In genomic region chr9:72464819-72465218, GRCh38 we compare ENCODE assay signal across 9 cellular contexts. TPM values are rescaled to one million over a fixed set of nuclear protein-coding genes. Genes with fewer than 3 reads are reported as not detected.
DNase-seq lines count a peak whose midpoint lies in the region; ATAC-seq and TF ChIP-seq lines count a peak whose summit lies in the region.
"Had no signal": no experiment of that assay in that cellular context is flagged by ENCODE, and none has a peak within 500 bp of the region (broad histone marks: within the 10 kb centered on the region; RNA-seq: fewer than 3 reads in every experiment).

No MANE protein-coding gene starts in this region.

- H3K27ac Mint-ChIP-seq in activated T-helper 17 cell treated with anti-CD3 and anti-CD28 coated beads, Interleukin-2, amount 50 U/mL, for 72 hours: no peak overlapping the region

- H3K27me3 Mint-ChIP-seq in activated T-helper 17 cell treated with anti-CD3 and anti-CD28 coated beads, Interleukin-2, amount 50 U/mL, for 72 hours: no peaks in the 10 kb centered on the region

- no peak overlapping the region for H3K4me3 Mint-ChIP-seq in activated T-helper 17 cell treated with anti-CD3 and anti-CD28 coated beads, Interleukin-2, amount 50 U/mL, for 72 hours

- peak overlapping the region; percentile 1 to 2 for H3K27ac ChIP-seq in left lung

- no peaks in the 10 kb centered on the region for H3K4me1 Mint-ChIP-seq in activated T-helper 17 cell treated with anti-CD3 and anti-CD28 coated beads, Interleukin-2, amount 50 U/mL, for 72 hours

- no peak for TF ChIP-seq CTCF in left lung (IDR thresholded peaks at IDR 0.05)

- DNase-seq in GDM1 (lab: John Stamatoyannopoulos, UW) (peak; percentile 56), NCI-H524 (lab: John Stamatoyannopoulos, UW) (peak; percentile 75 to 82), left lung (no peak), GM03348 (ENCODE audit: low spot score) (no peak), LoVo (ENCODE audit: low spot score) (no peak), NCI-H345 (lab: John Stamatoyannopoulos, UW) (no peak)

- H3K36me3 ChIP-seq in left lung: no peaks in the 10 kb centered on the region

- no peak overlapping the region for H3K4me3 ChIP-seq in left lung

- H3K4me1 ChIP-seq in left lung: peaks cover 2 to 6% of the 10 kb centered on the region in 2 donors

- no peaks in the 10 kb centered on the region for H3K27me3 ChIP-seq in left lung

- no peaks in the 10 kb centered on the region for H3K36me3 Mint-ChIP-seq in activated T-helper 17 cell treated with anti-CD3 and anti-CD28 coated beads, Interleukin-2, amount 50 U/mL, for 72 hours (ENCODE audit: low read depth)

- ATAC-seq in GM21723 (IDR thresholded peaks at IDR 0.05; ENCODE audit: unreplicated experiment) (peak; percentile 65), left lung (peak; percentile 75)
- no peak for ATAC-seq in activated T-helper 17 cell treated with anti-CD3 and anti-CD28 coated beads, Interleukin-2, amount 50 U/mL, for 72 hours (replicated peaks)
- ATAC-seq: Panc1 had no signal

- no peaks in the 10 kb centered on the region for H3K9me3 Mint-ChIP-seq in activated T-helper 17 cell treated with anti-CD3 and anti-CD28 coated beads, Interleukin-2, amount 50 U/mL, for 72 hours

- no peaks in the 10 kb centered on the region for H3K9me3 ChIP-seq in left lung

- intact Hi-C loops in left lung (cut with DNase I): no loop called here

RNA-seq across cellular contexts. Expression of gene TMC1, which starts 56.6 kb away (rescaled TPM):
- under 1 TPM in 1 of 2 donors, not detected in 1; 0.26 TPM for total RNA-seq in left lung
- total RNA-seq in activated T-helper 17 cell treated with anti-CD3 and anti-CD28 coated beads, Interleukin-2, amount 50 U/mL, for 72 hours: under 1 TPM; 0.32 to 0.41 TPM

Comparison
In these comparisons a context has a peak if more than half of its experiments do, and no peak if none do; other contexts are left out.
1. DNase-seq: peak in GDM1 (single experiment) and NCI-H524 (2 of 2); none in left lung (0 of 2), GM03348 (single experiment), LoVo (single experiment) and NCI-H345 (single experiment).